ENCODE assay signal across 26 cellular contexts in the genomic region with DNA sequence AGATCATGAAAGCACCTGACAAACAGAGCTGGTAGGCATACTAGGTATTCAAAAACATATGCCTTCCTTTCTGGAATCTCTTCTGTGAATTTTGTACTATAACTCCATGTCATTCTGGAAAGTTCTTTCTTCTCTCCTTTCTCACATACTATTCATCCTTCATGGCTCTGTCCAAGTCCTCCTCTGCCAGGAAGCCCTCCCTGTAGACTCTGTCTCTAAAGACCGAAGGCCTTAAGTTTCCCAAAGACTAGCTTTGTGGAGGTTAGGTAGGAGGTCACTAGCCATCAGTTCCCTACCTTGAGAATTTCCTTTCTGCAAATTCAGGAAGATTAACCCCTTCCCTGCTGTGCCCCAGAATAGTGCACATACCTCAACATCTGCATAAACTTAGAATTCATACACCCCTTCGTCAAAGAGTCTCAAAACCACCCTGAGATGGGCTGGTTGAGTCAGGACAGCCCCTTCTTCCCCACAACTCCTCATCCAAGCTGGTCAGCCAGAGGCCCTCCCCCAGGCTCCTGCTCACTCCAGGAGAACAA. TPM values are rescaled to one million over a fixed set of nuclear protein-coding genes. Genes with fewer than 3 reads are reported as not detected.
DNase-seq lines count a peak whose midpoint lies in the region; ATAC-seq, FAIRE-seq and TF ChIP-seq lines count a peak whose summit lies in the region.
"Had no signal": no experiment of that assay in that cellular context is flagged by ENCODE, and none has a peak within 500 bp of the region (broad histone marks: within the 10 kb centered on the region; RNA-seq: fewer than 3 reads in every experiment).

No MANE protein-coding gene starts in this region.

- no peak overlapping the region for H2AFZ ChIP-seq in H1 (ENCODE audit: low read length)
- H2AFZ ChIP-seq: neural progenitor cell, parathyroid adenoma had no signal

- H3K27ac Mint-ChIP-seq in WTC11: no peak overlapping the region
- H3K27ac Mint-ChIP-seq: activated CD4-positive, alpha-beta memory T cell treated with anti-CD3 and anti-CD28 coated beads for 36 hours; stimulated activated naive CD8-positive, alpha-beta T cell treated with anti-CD3 and anti-CD28 coated beads, Interleukin-15, Interleukin-2, amounts not matched to agents 100 ng/mL and 50 ng/mL, for 24 hours; T-helper 1 cell treated with Interleukin-12 subunit alpha and Interleukin-12 subunit beta and Interleukin-4 antibody, amounts not matched to agents 30 μg/mL and 1 μg/mL, for 36 hours had no signal

- no peak overlapping the region for H3K4me3 Mint-ChIP-seq in WTC11
- H3K4me3 Mint-ChIP-seq: activated CD4-positive, alpha-beta memory T cell treated with anti-CD3 and anti-CD28 coated beads for 36 hours; neural progenitor cell; stimulated activated naive CD8-positive, alpha-beta T cell treated with anti-CD3 and anti-CD28 coated beads, Interleukin-15, Interleukin-2, amounts not matched to agents 100 ng/mL and 50 ng/mL, for 24 hours; T-helper 1 cell treated with Interleukin-12 subunit alpha and Interleukin-12 subunit beta and Interleukin-4 antibody, amounts not matched to agents 30 μg/mL and 1 μg/mL, for 36 hours had no signal

- FAIRE-seq in H1 (lab: Jason Lieb, UNC): no peak
- FAIRE-seq: frontal cortex, TTC549 had no signal

- no peaks in the 10 kb centered on the region for H3K27me3 Mint-ChIP-seq in WTC11 (ENCODE audit: low read depth)
- H3K27me3 Mint-ChIP-seq: activated CD4-positive, alpha-beta memory T cell treated with anti-CD3 and anti-CD28 coated beads for 36 hours; stimulated activated naive CD8-positive, alpha-beta T cell treated with anti-CD3 and anti-CD28 coated beads, Interleukin-15, Interleukin-2, amounts not matched to agents 100 ng/mL and 50 ng/mL, for 24 hours had no signal

- no peak overlapping the region for H4K91ac ChIP-seq in H1 (replicated peaks; ENCODE audit: insufficient read length, low read length)

- DNase-seq in WTC11 (ENCODE audit: low spot score) (no peak), H1 (ENCODE audit: low read depth in 1 of 2, low spot score in 2 of 2) (no peak), transverse colon (no peak), RKO (ENCODE audit: low spot score) (no peak), RWPE1 (ENCODE audit: low spot score) (no peak)
- DNase-seq in stimulated activated naive CD8-positive, alpha-beta T cell treated with anti-CD3 and anti-CD28 coated beads, Interleukin-15, Interleukin-2, amounts not matched to agents 100 U/mL and 50 U/mL, for 24 hours: no peak
- DNase-seq: activated CD4-positive, alpha-beta memory T cell treated with anti-CD3 and anti-CD28 coated beads for 36 hours; activated CD4-positive, CD25-positive, alpha-beta regulatory T cell treated with anti-CD3 and anti-CD28 coated beads, Interleukin-2, amount 50 U/mL, for 72 hours; activated CD8-positive, alpha-beta memory T cell treated with anti-CD3 and anti-CD28 coated beads, Interleukin-2, amount 50 U/mL, for 4 hours; activated naive CD4-positive, alpha-beta T cell treated with anti-CD3 and anti-CD28 coated beads, Interleukin-2, amount 50 U/mL, for 16 hours; amygdala; cortex of kidney; Karpas-422; NCI-H1436 treated with DMSO at 0.1 percent for 48 hours; NCI-H446 treated with DMSO at 0.1 percent for 48 hours; NCI-H82; SK-N-SH had no signal

- 0 out of 2 replicates have a peak overlapping the region, but pooled peaks have one; percentile 22 for H2BK12ac ChIP-seq in H1 (ENCODE audit: low read depth, low read length)

- no peak overlapping the region for H3K14ac ChIP-seq in H1 (ENCODE audit: insufficient read length)

- no peak for TF ChIP-seq RAD21 in H1 (IDR thresholded peaks at IDR 0.05 in 1 of 2, conservative IDR thresholded peaks at IDR 0.05 in 1 of 2; ENCODE audit: low read depth in 2 of 2, low read length in 2 of 2)

- H4K8ac ChIP-seq in H1 (ENCODE audit: extremely low read depth, insufficient read depth, low read length): no peak overlapping the region

- ATAC-seq in WTC11: peak; percentile 31
- no peak for ATAC-seq in stimulated activated naive CD8-positive, alpha-beta T cell treated with anti-CD3 and anti-CD28 coated beads, Interleukin-15, Interleukin-2, amounts not matched to agents 100 U/mL and 50 U/mL, for 24 hours

- H3K9ac ChIP-seq in H1 (replicated peaks in 1 of 4; ENCODE audit: extremely low read depth in 1 of 4, low read depth in 3 of 4, low read length in 3 of 4) (no peak overlapping the region), muscle layer of colon (ENCODE audit: low read length) (peak overlapping the region; percentile 23)
- H3K9ac ChIP-seq: neural progenitor cell, parathyroid adenoma, SK-N-SH had no signal

- TF ChIP-seq EP300 in H1 (IDR thresholded peaks at IDR 0.05; ENCODE audit: borderline replicate concordance in 1 of 2, low read depth in 2 of 2, low read length in 2 of 2): no peak
- TF ChIP-seq EP300 in transverse colon (IDR thresholded peaks at IDR 0.05; ENCODE audit: low read depth): no peak

- no peak overlapping the region for H2BK5ac ChIP-seq in H1 (ENCODE audit: low read depth, low read length)

- H3K27ac ChIP-seq in H1 (ENCODE audit: low read depth, low read length) (no peak overlapping the region), muscle layer of colon (ENCODE audit: low read depth, low read length) (peak overlapping the region; percentile 87), transverse colon (peak overlapping the region; percentile 74 to 94 (median 83)), RWPE1 (no peak overlapping the region)
- H3K27ac ChIP-seq: C4-2B, neural progenitor cell, parathyroid adenoma had no signal

- CTCF ChIA-PET in WTC11 (lab: Charles Lee): interaction anchor here (0.8 to 1.6 kb wide), 3 partner anchors 61 to 110 kb away, joined by 3 to 4 read pairs (median 4); no protein-coding TSS in a partner anchor
- CTCF ChIA-PET in H1 (lab: Charles Lee; ENCODE audit: partially characterized antibody): interaction anchor here (0.6 to 1.7 kb wide), 6 partner anchors 10 to 212 kb away, joined by 3 to 6 read pairs (median 3); a partner anchor contains a TSS
- CTCF ChIA-PET in RWPE1 (lab: Yijun Ruan, JAX): interaction anchor here (0.6 kb wide), 1 partner anchor 61 kb away, joined by 3 read pairs; no protein-coding TSS in a partner anchor

- H4K20me1 ChIP-seq in H1 (replicated peaks in 1 of 2; ENCODE audit: control insufficient read depth in 1 of 2, insufficient read depth in 2 of 2, low read length in 2 of 2): peaks cover 13 to 21% of the 10 kb centered on the region in 2 experiments

- intact Hi-C loops in transverse colon (cut with DNase I; ENCODE audit: low total_unique reads): no loop called here

- no peaks in the 10 kb centered on the region for H3K23me2 ChIP-seq in H1 (ENCODE audit: low read depth, low read length)

- H3K79me1 ChIP-seq in H1 (ENCODE audit: low read depth, low read length): peaks cover 17% of the 10 kb centered on the region

- no peak overlapping the region for H2BK120ac ChIP-seq in H1 (replicated peaks; ENCODE audit: low read depth, low read length)

- H3K9me3 ChIP-seq in H1 (ENCODE audit: insufficient read depth in 2 of 2, low read depth in 1 of 2, low read length in 1 of 2) (no peaks in the 10 kb centered on the region), muscle layer of colon (ENCODE audit: low read length) (no peaks in the 10 kb centered on the region), transverse colon (no peaks in the 10 kb centered on the region)
- H3K9me3 ChIP-seq: SK-N-SH, tibial nerve had no signal

- H3K4ac ChIP-seq in H1 (replicated peaks; ENCODE audit: insufficient read length, low read depth, low read length): no peak overlapping the region

- no peak overlapping the region for H3K4me2 ChIP-seq in H1 (ENCODE audit: insufficient read depth in 1 of 2, low read depth in 2 of 2, low read length in 2 of 2)
- H3K4me2 ChIP-seq: neural progenitor cell, SK-N-SH had no signal

- TF ChIP-seq CTCF in WTC11 (IDR thresholded peaks at IDR 0.05) (no peak), H1 (IDR thresholded peaks at IDR 0.05; ENCODE audit: control extremely low read depth in 1 of 3, insufficient read depth in 1 of 3, low read depth in 1 of 3, low read length in 3 of 3) (no peak), transverse colon (IDR thresholded peaks at IDR 0.05) (no peak), RWPE1 (conservative IDR thresholded peaks at IDR 0.05; ENCODE audit: low read depth) (no peak)

- no peak overlapping the region for H2BK20ac ChIP-seq in H1 (ENCODE audit: low read length)

- POLR2A ChIA-PET in WTC11 (lab: Charles Lee) (no interaction called here), H1 (lab: Charles Lee; ENCODE audit: partially characterized antibody) (interaction anchor here (1.7 kb wide), 1 partner anchor 12 kb away, joined by 5 read pairs; no protein-coding TSS in a partner anchor), RWPE1 (lab: Yijun Ruan, JAX; ENCODE audit: low non-redundant PET) (no interaction called here)

- H3K4me1 Mint-ChIP-seq in WTC11: peaks cover 69% of the 10 kb centered on the region

- WGBS in H1 (ENCODE audit: extremely low coverage in 1 of 2, insufficient coverage in 1 of 2, insufficient read length in 1 of 2, insufficient replicate concordance in 2 of 2, low coverage in 1 of 2, low lambda C conversion rate in 2 of 2, missing lambda C conversion rate in 1 of 2), 2 experiments: 42% methylated on average over 2 of the region's 2 CpGs; no CpG with 5 or more reads in 1 of the 2 experiments
- 55 to 64% methylated on average over 2 of the region's 2 CpGs for WGBS in transverse colon (ENCODE audit: low coverage in 1 of 2), 2 donors

- H3K56ac ChIP-seq in H1 (replicated peaks; ENCODE audit: insufficient read length, low read depth, low read length): no peak overlapping the region

- no peak overlapping the region for H2AK5ac ChIP-seq in H1 (ENCODE audit: low read depth, low read length)

- no peaks in the 10 kb centered on the region for H3K36me3 ChIP-seq in H1 (ENCODE audit: control insufficient read depth in 2 of 4, insufficient read depth in 4 of 4, low read length in 3 of 4)
- peaks cover 9% of the 10 kb centered on the region for H3K36me3 ChIP-seq in muscle layer of colon (ENCODE audit: insufficient read depth, low read length)
- H3K36me3 ChIP-seq in transverse colon: no peaks in the 10 kb centered on the region
- H3K36me3 ChIP-seq: neural progenitor cell, tibial nerve had no signal

- in situ Hi-C loops in transverse colon (cut with MboI; ENCODE audit: low pct_ligation_motif_present in 1 of 4, low pct_unique_long_range_greater_than_20kb in 1 of 4, low sequenced_read_pairs in 3 of 4): no loop called here

- no peak overlapping the region for H4K5ac ChIP-seq in H1 (ENCODE audit: insufficient read length, low read depth, low read length)

- H3K36me3 Mint-ChIP-seq in WTC11: no peaks in the 10 kb centered on the region
- H3K36me3 Mint-ChIP-seq: activated CD4-positive, alpha-beta memory T cell treated with anti-CD3 and anti-CD28 coated beads for 36 hours had no signal

- H3K18ac ChIP-seq in H1 (ENCODE audit: extremely low read depth, low read length): no peak overlapping the region

- no peak overlapping the region for H2BK15ac ChIP-seq in H1 (ENCODE audit: low read length)

- H3K23ac ChIP-seq in H1 (ENCODE audit: insufficient read length): no peak overlapping the region

- peaks cover 3% of the 10 kb centered on the region; the same call in 1 of the 2 replicates for H3K9me3 Mint-ChIP-seq in WTC11
- H3K9me3 Mint-ChIP-seq: activated CD4-positive, alpha-beta memory T cell treated with anti-CD3 and anti-CD28 coated beads for 36 hours; neural progenitor cell; stimulated activated naive CD8-positive, alpha-beta T cell treated with anti-CD3 and anti-CD28 coated beads, Interleukin-15, Interleukin-2, amounts not matched to agents 100 ng/mL and 50 ng/mL, for 24 hours; T-helper 1 cell treated with Interleukin-12 subunit alpha and Interleukin-12 subunit beta and Interleukin-4 antibody, amounts not matched to agents 30 μg/mL and 1 μg/mL, for 36 hours had no signal

- H3K4me1 ChIP-seq in H1 (replicated peaks in 1 of 4; ENCODE audit: control insufficient read depth in 3 of 4, insufficient read depth in 4 of 4, low read length in 3 of 4) (peaks cover 2 to 19% (median 13%) of the 10 kb centered on the region in 4 experiments), muscle layer of colon (ENCODE audit: insufficient read depth, low read length) (peaks cover 94% of the 10 kb centered on the region), transverse colon (peaks cover 25 to 79% (median 48%) of the 10 kb centered on the region in 4 donors)
- H3K4me1 ChIP-seq: parathyroid adenoma had no signal

- TF ChIP-seq POLR2A in H1 (IDR thresholded peaks at IDR 0.05; ENCODE audit: control extremely low read depth in 1 of 2, low read depth in 2 of 2, low read length in 2 of 2) (no peak), transverse colon (IDR thresholded peaks at IDR 0.05) (no peak)

- peaks cover 0 to 10% (median 3%) of the 10 kb centered on the region in 4 experiments; a peak in 4 of 7 replicates for H3K27me3 ChIP-seq in H1 (replicated peaks in 1 of 4; ENCODE audit: control insufficient read depth in 3 of 4, extremely low read depth in 1 of 4, insufficient read depth in 3 of 4, low read length in 3 of 4)
- no peaks in the 10 kb centered on the region for H3K27me3 ChIP-seq in muscle layer of colon (ENCODE audit: control insufficient read depth in 1 of 2, insufficient read depth in 2 of 2, low read length in 2 of 2)
- H3K27me3 ChIP-seq in transverse colon: no peaks in the 10 kb centered on the region
- H3K27me3 ChIP-seq: neural progenitor cell, tibial nerve had no signal

- H3K79me2 ChIP-seq in H1 (ENCODE audit: control insufficient read depth in 1 of 2, insufficient read depth in 2 of 2, low read length in 2 of 2): peaks cover 6 to 79% of the 10 kb centered on the region in 2 experiments
- H3K79me2 ChIP-seq: parathyroid adenoma had no signal

- no peak overlapping the region for H3K4me3 ChIP-seq in H1 (ENCODE audit: extremely low read depth in 1 of 4, insufficient read depth in 2 of 4, low read depth in 3 of 4, low read length in 4 of 4)
- no peak overlapping the region for H3K4me3 ChIP-seq in muscle layer of colon (ENCODE audit: low read depth in 1 of 2, low read length in 2 of 2)
- no peak overlapping the region for H3K4me3 ChIP-seq in transverse colon
- H3K4me3 ChIP-seq: neural progenitor cell, tibial nerve had no signal

RNA-seq across cellular contexts. Expression of a gene that starts 20.6 kb away (rescaled TPM):
- total RNA-seq in WTC11 (2021) (33.8 to 39.9 TPM (median 34.3 TPM) in 3 replicates), transverse colon (100 to 1,000 TPM in 3 of 4 donors, 10 to 100 TPM in 1; 92.2 to 308 (median 150) TPM)
- 35.0 and 36.3 TPM in 2 replicates for total RNA-seq in H1 (2021; fragmentation: NEBNext Ultra II Directional; extraction: Animal tissue kit (Norgen Biotek cat#: 25700))
- polyA plus RNA-seq in H1 (2011; rRNA removed): 16.0 and 17.5 TPM in 2 replicates
- 17.4 TPM for polyA plus RNA-seq in H1 (2011; cell fraction: cytosol; rRNA removed)
- polyA plus RNA-seq in H1 (2011; cell fraction: nucleus; rRNA removed): 38.7 TPM
- polyA plus RNA-seq in H1 (2012, experiment 1 of 2): 17.4 to 23.9 TPM (median 20.8 TPM) in 4 replicates
- 2.6 TPM for polyA plus RNA-seq in H1 (2012, experiment 2 of 2)
- polyA plus RNA-seq in H1 (2013, experiment 1 of 2): 14.4 TPM
- polyA plus RNA-seq in H1 (2013, experiment 2 of 2): 13.5 TPM
- polyA minus RNA-seq in H1 (2011; rRNA and poly(A)+ RNA removed): 46.4 and 54.3 TPM in 2 replicates
- polyA minus RNA-seq in H1 (2011; cell fraction: cytosol; rRNA and poly(A)+ RNA removed): 19.2 TPM
- 61.9 TPM for polyA minus RNA-seq in H1 (2011; cell fraction: nucleus; rRNA and poly(A)+ RNA removed)

Comparison
In these comparisons a context has a peak if more than half of its experiments do, and no peak if none do; other contexts are left out.
1. H3K27ac ChIP-seq: peak in muscle layer of colon (single experiment) and transverse colon (4 of 4); none in H1 (single experiment) and RWPE1 (single experiment).